Comparison of ENCODE assay signal across 8 cellular contexts in the genomic region with DNA sequence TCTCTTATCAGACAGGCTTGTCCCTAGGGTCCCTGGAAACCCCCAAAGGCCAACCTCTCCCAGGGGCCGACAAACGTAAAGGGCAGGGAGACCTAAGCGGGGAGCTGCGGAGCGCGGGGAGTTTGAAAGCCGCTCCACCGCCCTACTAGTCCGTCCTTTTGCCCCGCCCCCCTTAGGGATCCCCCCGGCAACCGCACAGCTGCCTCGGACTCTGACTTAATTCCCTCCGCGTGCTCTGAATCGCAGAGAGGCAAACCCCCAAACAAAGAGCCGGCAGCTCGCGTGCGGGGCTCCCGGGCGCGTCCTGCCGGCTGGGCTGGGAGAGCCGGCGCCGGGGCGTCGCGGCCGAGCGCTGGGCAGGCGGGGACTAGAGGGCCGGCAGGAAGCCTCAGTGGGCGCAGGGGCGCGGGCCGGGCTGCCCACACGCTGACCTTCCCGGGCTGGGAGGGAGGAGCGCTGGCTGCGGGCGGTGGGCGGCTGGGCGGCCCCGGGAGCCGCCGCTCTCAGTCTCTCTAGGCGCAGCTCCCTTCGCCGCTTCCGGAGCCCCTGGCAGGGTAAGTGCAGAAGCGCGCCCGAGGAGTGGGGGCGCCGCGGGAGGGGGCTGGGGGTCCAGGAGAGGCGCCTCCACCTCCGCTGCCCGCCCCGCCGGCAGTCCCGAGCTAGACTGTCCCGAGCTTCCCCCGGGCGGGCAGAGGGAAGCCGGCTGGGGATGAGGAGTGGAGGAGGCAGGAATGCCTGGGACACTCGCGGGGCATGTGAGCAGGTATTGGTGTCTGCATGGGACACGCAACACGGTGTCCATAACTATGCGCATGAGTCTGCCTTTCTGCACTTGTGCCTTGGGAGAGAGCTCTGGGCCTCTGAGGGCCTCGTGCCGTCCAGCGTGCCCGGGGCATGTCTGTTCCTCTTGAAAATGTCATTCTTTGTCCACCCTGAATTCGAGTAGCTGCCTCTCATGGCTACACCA. TPM values are rescaled to one million over a fixed set of nuclear protein-coding genes. Genes with fewer than 3 reads are reported as not detected.
DNase-seq lines count a peak whose midpoint lies in the region; ATAC-seq and TF ChIP-seq lines count a peak whose summit lies in the region.

A gene with protein sequence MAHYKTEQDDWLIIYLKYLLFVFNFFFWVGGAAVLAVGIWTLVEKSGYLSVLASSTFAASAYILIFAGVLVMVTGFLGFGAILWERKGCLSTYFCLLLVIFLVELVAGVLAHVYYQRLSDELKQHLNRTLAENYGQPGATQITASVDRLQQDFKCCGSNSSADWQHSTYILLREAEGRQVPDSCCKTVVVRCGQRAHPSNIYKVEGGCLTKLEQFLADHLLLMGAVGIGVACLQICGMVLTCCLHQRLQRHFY (plus strand): TSS at position 506 of the 967 bp plus-strand sequence. CDS start 27,244 bp downstream, outside the sequence.

- no peak within 1 kb of the TSS; the same call in 1 of the 2 replicates for H3K14ac ChIP-seq in IMR-90 (replicated peaks; ENCODE audit: low read depth, low read length)

- H2AK9ac ChIP-seq in IMR-90 (replicated peaks; ENCODE audit: low read depth, low read length, poor library complexity): peak within 1 kb of the TSS; percentile 76

- H3K27ac ChIP-seq in IMR-90 (ENCODE audit: insufficient read depth, low read length): no peak within 1 kb of the TSS
- H3K27ac ChIP-seq in stomach: peak within 1 kb of the TSS in 4 of 5 donors; percentile 10 to 64 (median 22)

- in situ Hi-C loops in IMR-90 (cut with MboI; ENCODE audit: low sequenced_read_pairs): no loop called here

- H3K9ac ChIP-seq in IMR-90 (ENCODE audit: low read depth, low read length): no peak within 1 kb of the TSS

- no peaks in the 10 kb centered on the region for H3K9me3 ChIP-seq in IMR-90 (ENCODE audit: control insufficient read depth, insufficient read depth, low read length)
- H3K9me3 ChIP-seq in stomach: no peaks in the 10 kb centered on the region

- ATAC-seq in IMR-90 (ENCODE audit: low read depth) (peak; percentile 84), HG03565 (IDR thresholded peaks at IDR 0.05; ENCODE audit: unreplicated experiment) (no peak), HG03342 (IDR thresholded peaks at IDR 0.05; ENCODE audit: unreplicated experiment) (no peak)

- H3K18ac ChIP-seq in IMR-90 (ENCODE audit: low read depth, low read length): no peak within 1 kb of the TSS; the same call in 1 of the 2 replicates

- H3K4me3 ChIP-seq in IMR-90 (ENCODE audit: insufficient read depth, low read depth, low read length) (peak within 1 kb of the TSS; percentile 3), kidney epithelial cell (ENCODE audit: low read depth, low read length) (peak within 1 kb of the TSS; percentile 36), stomach (peak within 1 kb of the TSS; percentile 39 to 49 (median 42))

- TF ChIP-seq EP300 in stomach (IDR thresholded peaks at IDR 0.05): no peak

- DNase-seq in DMS79 treated with DMSO at 0.1 percent for 48 hours (lab: John Stamatoyannopoulos, UW) (peak; percentile 61), IMR-90 (peak; percentile 26), cerebellum (ENCODE audit: low spot score) (peak; percentile 45), kidney epithelial cell (ENCODE audit: low read depth) (no peak), stomach (no peak), DMS114 treated with DMSO at 0.1 percent for 48 hours (lab: John Stamatoyannopoulos, UW; ENCODE audit: unreplicated experiment) (no peak)

- H4K8ac ChIP-seq in IMR-90 (ENCODE audit: low read depth in 2 of 2, low read length in 2 of 2): peak within 1 kb of the TSS in 1 of 2 experiments; percentile 13; a peak in 2 of 4 replicates

- no peak within 1 kb of the TSS for H3K56ac ChIP-seq in IMR-90 (ENCODE audit: extremely low read depth, insufficient read depth, low read length)

- H2BK20ac ChIP-seq in IMR-90 (ENCODE audit: low read depth, low read length): no peak within 1 kb of the TSS

- POLR2A ChIA-PET in IMR-90 (lab: Charles Lee; ENCODE audit: unreplicated experiment): no interaction called here

- H4K20me1 ChIP-seq in IMR-90 (ENCODE audit: insufficient read depth, low read length): no peaks in the 10 kb centered on the region

- no TSS peak for BruUV-seq in IMR-90 (replicated peaks; lab: Mats Ljungman, UMichigan)

- TF ChIP-seq POLR2A in IMR-90 (IDR thresholded peaks at IDR 0.05; ENCODE audit: low read depth, low read length): no peak
- TF ChIP-seq POLR2A in stomach (IDR thresholded peaks at IDR 0.05): no peak

- H3K4me2 ChIP-seq in IMR-90 (ENCODE audit: low read depth, low read length): peak within 1 kb of the TSS; percentile 59

- no peak within 1 kb of the TSS; the same call in 1 of the 2 replicates for H2AK5ac ChIP-seq in IMR-90 (ENCODE audit: low read depth, low read length)

- H2BK15ac ChIP-seq in IMR-90 (ENCODE audit: low read depth, low read length): no peak within 1 kb of the TSS

- H3K36me3 ChIP-seq in IMR-90 (ENCODE audit: control insufficient read depth, insufficient read depth, low read length) (no peaks in the 10 kb centered on the region), kidney epithelial cell (ENCODE audit: control insufficient read depth, insufficient read depth, low read length) (no peaks in the 10 kb centered on the region), stomach (no peaks in the 10 kb centered on the region)

- no peak within 1 kb of the TSS for H4K91ac ChIP-seq in IMR-90 (ENCODE audit: insufficient read depth, low read depth, low read length)

- dilution Hi-C loops in IMR-90 (cut with HindIII; ENCODE audit: low sequenced_read_pairs, unreplicated experiment): no loop called here

- H3K23ac ChIP-seq in IMR-90 (ENCODE audit: low read depth, low read length): 0 out of 2 replicates have a peak within 1 kb of the TSS, but pooled peaks have one; percentile 24

- no peak within 1 kb of the TSS; the same call in 1 of the 2 replicates for H2BK120ac ChIP-seq in IMR-90 (ENCODE audit: low read depth, low read length)

- intact Hi-C loops in IMR-90 (cut with micrococcal nuclease): no loop called here
- intact Hi-C loops in stomach (cut with DNase I; ENCODE audit: low total_unique reads): no loop called here

- H2AFZ ChIP-seq in IMR-90 (replicated peaks; ENCODE audit: low read length, poor library complexity): peak within 1 kb of the TSS; percentile 88

- H3K27me3 ChIP-seq in IMR-90 (ENCODE audit: control insufficient read depth, insufficient read depth, low read length): peaks cover 13% of the 10 kb centered on the region; the same call in 1 of the 2 replicates
- peaks cover 18% of the 10 kb centered on the region for H3K27me3 ChIP-seq in kidney epithelial cell (ENCODE audit: control insufficient read depth, insufficient read depth, low read length)
- H3K27me3 ChIP-seq in stomach: peaks cover 0 to 57% (median 20%) of the 10 kb centered on the region in 3 donors

- H3K4ac ChIP-seq in IMR-90 (ENCODE audit: low read depth, low read length): no peak within 1 kb of the TSS; the same call in 1 of the 2 replicates

- CTCF ChIA-PET in IMR-90 (lab: Yijun Ruan, JAX): interaction anchor here (0.7 kb wide), 1 partner anchor 9 kb away, joined by 3 read pairs; no protein-coding TSS in a partner anchor

- no peak within 1 kb of the TSS; the same call in 1 of the 2 replicates for H4K5ac ChIP-seq in IMR-90 (ENCODE audit: low read depth, low read length)

- no peaks in the 10 kb centered on the region for H3K79me1 ChIP-seq in IMR-90 (ENCODE audit: low read depth in 1 of 2, low read length in 2 of 2)

- no peak for TF ChIP-seq RAD21 in IMR-90 (IDR thresholded peaks at IDR 0.05; ENCODE audit: low read length)

- WGBS in IMR-90 (ENCODE audit: extremely low coverage in 2 of 2, insufficient read length in 1 of 2), 2 experiments: 16% methylated on average over 40 of the region's 78 CpGs; no CpG with 5 or more reads in 1 of the 2 experiments
- WGBS in stomach, 5 donors: 8 to 21% (median 8%) methylated on average over 29 to 78 of the region's 78 CpGs

- TF ChIP-seq CTCF in IMR-90 (conservative IDR thresholded peaks at IDR 0.05; ENCODE audit: low read depth, low read length): no peak
- TF ChIP-seq CTCF in kidney epithelial cell (IDR thresholded peaks at IDR 0.05; ENCODE audit: insufficient read depth, low read length, poor library complexity, severe bottlenecking): no peak
- TF ChIP-seq CTCF in stomach (IDR thresholded peaks at IDR 0.05): no peak

- no peak within 1 kb of the TSS for H2BK5ac ChIP-seq in IMR-90 (ENCODE audit: low read depth, low read length, poor library complexity, severe bottlenecking)

- no peaks in the 10 kb centered on the region; the same call in 1 of the 2 replicates for H3K9me1 ChIP-seq in IMR-90 (ENCODE audit: insufficient read depth, low read length)

- peaks cover 3% of the 10 kb centered on the region; the same call in 1 of the 2 replicates for H3K4me1 ChIP-seq in IMR-90 (ENCODE audit: control insufficient read depth, insufficient read depth, low read length)
- peaks cover 4 to 15% (median 14%) of the 10 kb centered on the region in 4 donors for H3K4me1 ChIP-seq in stomach

TF ChIP-seq in IMR-90, 13 proteins besides CTCF, POLR2A, EP300 and RAD21 (continues in another document):
- TF ChIP-seq MAFK (IDR thresholded peaks at IDR 0.05; ENCODE audit: low read depth, low read length) (no peak), CHD1 (IDR thresholded peaks at IDR 0.05; ENCODE audit: low read depth, low read length) (no peak), MAZ (IDR thresholded peaks at IDR 0.05; ENCODE audit: borderline replicate concordance, low read depth, low read length) (0 out of 2 replicates have a peak, but pooled peaks have one; percentile 15), BHLHE40 (IDR thresholded peaks at IDR 0.05; ENCODE audit: low read depth, low read length) (peak; percentile 42; the same call in 1 of the 2 replicates), CEBPB (IDR thresholded peaks at IDR 0.05; ENCODE audit: low read depth, low read length) (no peak), RCOR1 (IDR thresholded peaks at IDR 0.05; ENCODE audit: insufficient replicate concordance, low read length) (no peak), MXI1 (IDR thresholded peaks at IDR 0.05; ENCODE audit: borderline replicate concordance, low read depth, low read length) (0 out of 2 replicates have a peak, but pooled peaks have one; percentile 38)
- TF ChIP-seq, protein P1, sequence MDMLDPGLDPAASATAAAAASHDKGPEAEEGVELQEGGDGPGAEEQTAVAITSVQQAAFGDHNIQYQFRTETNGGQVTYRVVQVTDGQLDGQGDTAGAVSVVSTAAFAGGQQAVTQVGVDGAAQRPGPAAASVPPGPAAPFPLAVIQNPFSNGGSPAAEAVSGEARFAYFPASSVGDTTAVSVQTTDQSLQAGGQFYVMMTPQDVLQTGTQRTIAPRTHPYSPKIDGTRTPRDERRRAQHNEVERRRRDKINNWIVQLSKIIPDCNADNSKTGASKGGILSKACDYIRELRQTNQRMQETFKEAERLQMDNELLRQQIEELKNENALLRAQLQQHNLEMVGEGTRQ (IDR thresholded peaks at IDR 0.05; ENCODE audit: low read depth, low read length): no peak

RNA-seq across cellular contexts. Expression of the gene that starts here (rescaled TPM):
- 0.18 and 0.28 TPM in 2 replicates for total RNA-seq in IMR-90 (2012; rRNA removed)
- polyA plus RNA-seq in IMR-90 (2012; rRNA removed): 0.26 and 0.30 TPM in 2 replicates
- 0.11 and 0.23 TPM in 2 replicates for polyA plus RNA-seq in IMR-90 (2012; cell fraction: cytosol; rRNA removed)
- 0.44 and 0.60 TPM in 2 replicates for polyA plus RNA-seq in IMR-90 (2012; cell fraction: nucleus; rRNA removed; ENCODE audit: low replicate concordance)
- 17.3 TPM for total RNA-seq in cerebellum
- total RNA-seq in kidney epithelial cell: 4.7 and 5.2 TPM in 2 replicates
- 1 to 10 TPM in 3 of 5 donors, under 1 TPM in 2; under 0.01 to 5.5 (median 1.3) TPM for total RNA-seq in stomach
- 1 to 10 TPM in 2 of 3 donors, under 1 TPM in 1; 0.80 to 3.7 (median 1.3) TPM for polyA plus RNA-seq in stomach

Comparison
In these comparisons a context has a peak if more than half of its experiments do, and no peak if none do; other contexts are left out.
1. Peak in DNase-seq, ATAC-seq, H3K4me3 ChIP-seq and H3K4me2 ChIP-seq in IMR-90; RNA of the gene not detected or under 1 TPM.
2. DNase-seq: peak in DMS79 treated with DMSO at 0.1 percent for 48 hours (single experiment) and cerebellum (single experiment); none in kidney epithelial cell (single experiment), stomach (single experiment) and DMS114 treated with DMSO at 0.1 percent for 48 hours (single experiment).
3. Peak in every context shown above with its lines, with median percentiles within 50 percentile points of each other: H3K4me3 ChIP-seq.